In the genomic region with DNA sequence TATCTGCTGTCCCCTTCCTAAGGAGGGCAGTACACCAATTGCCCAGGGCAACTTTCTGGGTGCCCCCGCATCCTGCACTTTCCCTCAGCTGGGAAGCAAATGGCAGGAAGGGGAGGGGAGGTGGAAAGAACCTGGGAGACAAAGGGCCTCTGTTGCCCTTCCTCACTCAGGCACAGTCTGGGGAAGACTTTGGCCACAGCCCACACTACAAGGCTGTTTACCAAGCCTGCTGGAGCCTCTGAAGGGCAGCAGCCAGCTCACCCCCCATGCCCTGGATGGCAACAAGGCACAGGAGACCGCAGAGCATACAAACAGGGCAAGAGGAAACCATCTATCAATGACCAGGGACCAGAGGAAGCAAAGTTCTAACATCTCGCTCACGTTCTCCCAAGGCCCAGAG, we compare ENCODE assay signal across 12 cellular contexts.
"Had no signal": no experiment of that assay in that cellular context is flagged by ENCODE, and none has a peak within 500 bp of the region (broad histone marks: within the 10 kb centered on the region; RNA-seq: fewer than 3 reads in every experiment).

No MANE protein-coding gene starts in this region.

- H3K36me3 ChIP-seq: colonic mucosa, lower lobe of right lung, stomach, tibial artery had no signal

- H3K27me3 ChIP-seq: colonic mucosa, stomach, tibial artery had no signal

- DNase-seq: activated CD4-positive, alpha-beta T cell treated with anti-CD3 and anti-CD28 coated beads for 48 hours; activated CD8-positive, alpha-beta memory T cell treated with anti-CD3 and anti-CD28 coated beads for 24 hours; activated naive CD4-positive, alpha-beta T cell treated with anti-CD3 and anti-CD28 coated beads for 36 hours; colonic mucosa; lower lobe of right lung; occipital lobe; psoas muscle; SK-N-SH; stimulated activated CD4-positive, alpha-beta T cell treated with anti-CD3 and anti-CD28 coated beads, Interleukin-4, amount 100 ng/mL, for 4 hours; stomach; tibial artery had no signal

- ATAC-seq: lower lobe of right lung, psoas muscle, WTC11 had no signal

- H3K27ac ChIP-seq: colonic mucosa, lower lobe of right lung, psoas muscle, tibial artery had no signal

- H3K9me3 ChIP-seq: colonic mucosa, lower lobe of right lung, psoas muscle, SK-N-SH, stomach, tibial artery had no signal

- H3K4me3 ChIP-seq: colonic mucosa, lower lobe of right lung, psoas muscle, stomach, tibial artery had no signal

- H3K4me1 ChIP-seq: lower lobe of right lung, psoas muscle had no signal
